In genomic region chr19:3721131-3721899, GRCh38 we compare ENCODE assay signal across 1 cellular context.
TF ChIP-seq lines count a peak whose summit lies in the region.

No MANE protein-coding gene starts in this region.

TF ChIP-seq in PFSK-1, 5 proteins besides CTCF, POLR2A, EP300 and RAD21 (continued from another document):
- TF ChIP-seq REST (IDR thresholded peaks at IDR 0.05; ENCODE audit: insufficient read depth in 1 of 2, low read depth in 2 of 2, low read length in 2 of 2) (no peak; a peak in 1 of 4 replicates), POLR2AphosphoS5 (IDR thresholded peaks at IDR 0.05; ENCODE audit: low read depth, low read length) (no peak)
